Comparison of ENCODE assay signal across 22 cellular contexts in the genomic region with DNA sequence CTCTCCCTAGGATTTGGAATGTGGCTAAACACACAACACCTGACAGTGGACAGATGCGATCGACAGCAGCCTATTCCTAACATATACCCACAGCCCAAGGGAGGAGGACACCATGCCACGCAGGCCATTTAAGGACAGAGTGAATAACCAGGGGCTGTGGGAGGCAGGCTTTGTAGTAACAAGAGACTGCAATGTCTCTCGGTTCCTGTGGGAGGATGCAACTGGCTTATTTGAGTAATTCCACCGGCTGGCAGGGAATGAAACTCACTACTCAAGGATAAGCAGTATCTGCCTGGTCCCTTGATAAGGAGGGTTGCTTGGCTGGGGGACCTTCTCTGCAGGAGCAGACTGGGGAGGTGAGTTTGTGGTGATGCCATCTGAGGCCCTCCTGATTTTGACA.
A peak's percentile ranks its signal among the peaks of the same experiment; 100 is the strongest.
DNase-seq lines count a peak whose midpoint lies in the region; ATAC-seq, FAIRE-seq and TF ChIP-seq lines count a peak whose summit lies in the region.
"Had no signal": no experiment of that assay in that cellular context is flagged by ENCODE, and none has a peak within 500 bp of the region (broad histone marks: within the 10 kb centered on the region; RNA-seq: fewer than 3 reads in every experiment).

No MANE protein-coding gene starts in this region.

- CTCF ChIA-PET in WTC11 (lab: Charles Lee), result interaction anchor here (1.0 to 1.9 kb wide), 3 partner anchors 9 to 143 kb away, joined by 3 to 6 read pairs (median 3); a partner anchor contains a TSS

- no peak overlapping the region for H3K4me3 ChIP-seq in coronary artery
- H3K4me3 ChIP-seq: A549; BLaER1 treated with 17β-estradiol and CSF1 and Interleukin-3, amounts not matched to agents 10 nM and 100 nM had no signal

- no peak overlapping the region for H3K27ac ChIP-seq in coronary artery
- H3K27ac ChIP-seq: 22Rv1; A549; BLaER1 treated with 17β-estradiol and CSF1 and Interleukin-3, amounts not matched to agents 10 nM and 100 nM had no signal

- TF ChIP-seq CTCF in WTC11 (IDR thresholded peaks at IDR 0.05) (no peak), omental fat pad (IDR thresholded peaks at IDR 0.05) (no peak), coronary artery (IDR thresholded peaks at IDR 0.05) (no peak)

- H3K27ac Mint-ChIP-seq in WTC11, result no peak overlapping the region
- H3K27ac Mint-ChIP-seq: B cell; CD4-positive, CD25-positive, alpha-beta regulatory T cell; CD8-positive, alpha-beta memory T cell; H9; IgD-negative memory B cell had no signal

- FAIRE-seq in urothelium cell line (lab: Jason Lieb, UNC), result no peak
- FAIRE-seq: A549, G401.6, GM12891, HepG2 had no signal

- peaks cover 9% of the 10 kb centered on the region for H3K9me3 Mint-ChIP-seq in WTC11
- H3K9me3 Mint-ChIP-seq: H9 had no signal

- peaks cover 3% of the 10 kb centered on the region; the same call in 1 of the 2 replicates for H3K27me3 Mint-ChIP-seq in WTC11 (ENCODE audit: low read depth)
- H3K27me3 Mint-ChIP-seq: B cell; CD4-positive, CD25-positive, alpha-beta regulatory T cell had no signal

- H3K4me3 Mint-ChIP-seq in WTC11, result no peak overlapping the region
- H3K4me3 Mint-ChIP-seq: B cell; CD4-positive, CD25-positive, alpha-beta regulatory T cell; CD8-positive, alpha-beta memory T cell; H9; IgD-negative memory B cell had no signal

- no peaks in the 10 kb centered on the region for H3K4me1 Mint-ChIP-seq in WTC11
- H3K4me1 Mint-ChIP-seq: B cell; CD8-positive, alpha-beta memory T cell; H9 had no signal

- no peaks in the 10 kb centered on the region for H3K36me3 Mint-ChIP-seq in WTC11
- H3K36me3 Mint-ChIP-seq: CD4-positive, CD25-positive, alpha-beta regulatory T cell; IgD-negative memory B cell had no signal

- ATAC-seq in WTC11 (0 out of 2 replicates have a peak, but pooled peaks have one; percentile 30), omental fat pad (ENCODE audit: low FRiP score) (peak; percentile 45)
- ATAC-seq: A549, HepG2 had no signal

- POLR2A ChIA-PET in WTC11 (lab: Charles Lee), result no interaction called here

- DNase-seq in Ammon's horn (ENCODE audit: low spot score), result peak; percentile 58
- DNase-seq in WTC11 (ENCODE audit: low spot score), result no peak
- peak; percentile 26 for DNase-seq in iPS-NIHi7 (ENCODE audit: extremely low spot score)
- DNase-seq in omental fat pad (ENCODE audit: low spot score), result no peak
- DNase-seq in DMS153 (lab: John Stamatoyannopoulos, UW), result no peak
- DNase-seq in CD1c-positive myeloid dendritic cell (ENCODE audit: extremely low spot score), result no peak
- DNase-seq in coronary artery (ENCODE audit: low spot score), result no peak
- DNase-seq in urothelium cell line (ENCODE audit: low spot score), result no peak
- DNase-seq: CD4-positive, CD25-positive, alpha-beta regulatory T cell; CD8-positive, alpha-beta memory T cell; COR-L47; DMS 273 treated with DMSO at 0.1 percent for 48 hours; GOT3; H9 had no signal

TF ChIP-seq in WTC11, 78 proteins besides CTCF, POLR2A, EP300 and RAD21:
- TF ChIP-seq, protein P1, sequence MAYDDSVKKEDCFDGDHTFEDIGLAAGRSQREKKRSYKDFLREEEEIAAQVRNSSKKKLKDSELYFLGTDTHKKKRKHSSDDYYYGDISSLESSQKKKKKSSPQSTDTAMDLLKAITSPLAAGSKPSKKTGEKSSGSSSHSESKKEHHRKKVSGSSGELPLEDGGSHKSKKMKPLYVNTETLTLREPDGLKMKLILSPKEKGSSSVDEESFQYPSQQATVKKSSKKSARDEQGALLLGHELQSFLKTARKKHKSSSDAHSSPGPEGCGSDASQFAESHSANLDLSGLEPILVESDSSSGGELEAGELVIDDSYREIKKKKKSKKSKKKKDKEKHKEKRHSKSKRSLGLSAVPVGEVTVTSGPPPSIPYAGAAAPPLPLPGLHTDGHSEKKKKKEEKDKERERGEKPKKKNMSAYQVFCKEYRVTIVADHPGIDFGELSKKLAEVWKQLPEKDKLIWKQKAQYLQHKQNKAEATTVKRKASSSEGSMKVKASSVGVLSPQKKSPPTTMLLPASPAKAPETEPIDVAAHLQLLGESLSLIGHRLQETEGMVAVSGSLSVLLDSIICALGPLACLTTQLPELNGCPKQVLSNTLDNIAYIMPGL (CRISPR knock-in tag; IDR thresholded peaks at IDR 0.05), result no peak
- TF ChIP-seq PRRX2 (CRISPR knock-in tag; IDR thresholded peaks at IDR 0.05) (no peak), ZNF317 (CRISPR knock-in tag; IDR thresholded peaks at IDR 0.05; ENCODE audit: borderline replicate concordance, low read depth) (no peak), ETV6 (CRISPR knock-in tag; IDR thresholded peaks at IDR 0.05) (no peak), NFYB (CRISPR knock-in tag; conservative IDR thresholded peaks at IDR 0.05; ENCODE audit: low read depth) (no peak), ELF4 (CRISPR knock-in tag; IDR thresholded peaks at IDR 0.05; ENCODE audit: low read depth) (no peak), SP1 (CRISPR knock-in tag; conservative IDR thresholded peaks at IDR 0.05) (no peak)
- TF ChIP-seq, protein P2, sequence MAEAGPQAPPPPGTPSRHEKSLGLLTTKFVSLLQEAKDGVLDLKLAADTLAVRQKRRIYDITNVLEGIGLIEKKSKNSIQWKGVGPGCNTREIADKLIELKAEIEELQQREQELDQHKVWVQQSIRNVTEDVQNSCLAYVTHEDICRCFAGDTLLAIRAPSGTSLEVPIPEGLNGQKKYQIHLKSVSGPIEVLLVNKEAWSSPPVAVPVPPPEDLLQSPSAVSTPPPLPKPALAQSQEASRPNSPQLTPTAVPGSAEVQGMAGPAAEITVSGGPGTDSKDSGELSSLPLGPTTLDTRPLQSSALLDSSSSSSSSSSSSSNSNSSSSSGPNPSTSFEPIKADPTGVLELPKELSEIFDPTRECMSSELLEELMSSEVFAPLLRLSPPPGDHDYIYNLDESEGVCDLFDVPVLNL (CRISPR knock-in tag; IDR thresholded peaks at IDR 0.05; ENCODE audit: borderline replicate concordance, low read depth), result no peak
- TF ChIP-seq, protein P3, sequence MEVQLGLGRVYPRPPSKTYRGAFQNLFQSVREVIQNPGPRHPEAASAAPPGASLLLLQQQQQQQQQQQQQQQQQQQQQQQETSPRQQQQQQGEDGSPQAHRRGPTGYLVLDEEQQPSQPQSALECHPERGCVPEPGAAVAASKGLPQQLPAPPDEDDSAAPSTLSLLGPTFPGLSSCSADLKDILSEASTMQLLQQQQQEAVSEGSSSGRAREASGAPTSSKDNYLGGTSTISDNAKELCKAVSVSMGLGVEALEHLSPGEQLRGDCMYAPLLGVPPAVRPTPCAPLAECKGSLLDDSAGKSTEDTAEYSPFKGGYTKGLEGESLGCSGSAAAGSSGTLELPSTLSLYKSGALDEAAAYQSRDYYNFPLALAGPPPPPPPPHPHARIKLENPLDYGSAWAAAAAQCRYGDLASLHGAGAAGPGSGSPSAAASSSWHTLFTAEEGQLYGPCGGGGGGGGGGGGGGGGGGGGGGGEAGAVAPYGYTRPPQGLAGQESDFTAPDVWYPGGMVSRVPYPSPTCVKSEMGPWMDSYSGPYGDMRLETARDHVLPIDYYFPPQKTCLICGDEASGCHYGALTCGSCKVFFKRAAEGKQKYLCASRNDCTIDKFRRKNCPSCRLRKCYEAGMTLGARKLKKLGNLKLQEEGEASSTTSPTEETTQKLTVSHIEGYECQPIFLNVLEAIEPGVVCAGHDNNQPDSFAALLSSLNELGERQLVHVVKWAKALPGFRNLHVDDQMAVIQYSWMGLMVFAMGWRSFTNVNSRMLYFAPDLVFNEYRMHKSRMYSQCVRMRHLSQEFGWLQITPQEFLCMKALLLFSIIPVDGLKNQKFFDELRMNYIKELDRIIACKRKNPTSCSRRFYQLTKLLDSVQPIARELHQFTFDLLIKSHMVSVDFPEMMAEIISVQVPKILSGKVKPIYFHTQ (CRISPR knock-in tag; IDR thresholded peaks at IDR 0.05), result no peak
- TF ChIP-seq, protein P4, sequence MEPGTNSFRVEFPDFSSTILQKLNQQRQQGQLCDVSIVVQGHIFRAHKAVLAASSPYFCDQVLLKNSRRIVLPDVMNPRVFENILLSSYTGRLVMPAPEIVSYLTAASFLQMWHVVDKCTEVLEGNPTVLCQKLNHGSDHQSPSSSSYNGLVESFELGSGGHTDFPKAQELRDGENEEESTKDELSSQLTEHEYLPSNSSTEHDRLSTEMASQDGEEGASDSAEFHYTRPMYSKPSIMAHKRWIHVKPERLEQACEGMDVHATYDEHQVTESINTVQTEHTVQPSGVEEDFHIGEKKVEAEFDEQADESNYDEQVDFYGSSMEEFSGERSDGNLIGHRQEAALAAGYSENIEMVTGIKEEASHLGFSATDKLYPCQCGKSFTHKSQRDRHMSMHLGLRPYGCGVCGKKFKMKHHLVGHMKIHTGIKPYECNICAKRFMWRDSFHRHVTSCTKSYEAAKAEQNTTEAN (CRISPR knock-in tag; IDR thresholded peaks at IDR 0.05), result no peak

Comparison
In these comparisons a context has a peak if more than half of its experiments do, and no peak if none do; other contexts are left out.
1. DNase-seq: peak in Ammon's horn (single experiment) and iPS-NIHi7 (single experiment); none in WTC11 (single experiment), omental fat pad (single experiment), DMS153 (single experiment), CD1c-positive myeloid dendritic cell (single experiment), coronary artery (single experiment) and urothelium cell line (single experiment).